In the genomic region with DNA sequence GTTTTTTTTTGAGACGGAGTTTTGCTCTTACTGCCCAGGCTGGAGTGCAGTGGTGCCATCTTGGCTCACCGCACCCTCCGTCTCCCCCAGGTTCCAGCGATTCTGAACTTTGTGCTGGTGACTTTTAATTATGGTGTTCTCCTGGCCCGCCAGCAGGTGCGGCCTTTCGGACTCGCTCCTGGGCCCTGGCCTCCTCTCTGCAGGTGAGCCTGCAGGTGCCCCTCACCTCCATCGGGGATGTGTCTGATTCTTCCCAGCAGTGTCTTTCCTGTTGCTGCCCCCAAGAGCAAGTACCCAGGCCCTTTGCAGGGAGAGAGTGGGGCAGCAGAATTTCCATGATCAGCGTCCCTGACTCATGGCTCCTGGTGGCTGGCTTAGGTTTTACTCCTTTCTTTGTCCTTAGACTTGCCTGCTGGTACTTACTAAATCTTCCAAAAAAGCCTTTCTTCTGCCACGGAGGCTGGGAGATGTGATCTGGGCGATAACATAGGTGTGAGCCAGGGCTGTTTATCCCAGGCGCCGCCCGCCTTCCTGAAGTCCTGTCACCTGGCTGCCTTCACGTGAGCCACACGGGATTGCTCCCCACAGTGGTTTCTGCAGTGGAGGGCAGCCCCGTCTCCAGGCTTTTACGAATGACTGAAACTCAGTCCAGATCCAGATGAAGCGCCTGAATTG, we compare ENCODE assay signal across 14 cellular contexts. TPM values are rescaled to one million over a fixed set of nuclear protein-coding genes. Genes with fewer than 3 reads are reported as not detected.
DNase-seq lines count a peak whose midpoint lies in the region; ATAC-seq and TF ChIP-seq lines count a peak whose summit lies in the region.
"Had no signal": no experiment of that assay in that cellular context is flagged by ENCODE, and none has a peak within 500 bp of the region (broad histone marks: within the 10 kb centered on the region; RNA-seq: fewer than 3 reads in every experiment).

No MANE protein-coding gene starts in this region.

- H3K36me3 Mint-ChIP-seq in activated naive CD4-positive, alpha-beta T cell treated with anti-CD3 and anti-CD28 coated beads, Interleukin-2, amount 50 U/mL, for 24 hours = peaks cover 3% of the 10 kb centered on the region
- H3K36me3 Mint-ChIP-seq in chondrocyte (ENCODE audit: low read depth) = peaks cover 12% of the 10 kb centered on the region
- peaks cover 73% of the 10 kb centered on the region for H3K36me3 Mint-ChIP-seq in activated T-helper 17 cell treated with anti-CD3 and anti-CD28 coated beads, Interleukin-2, amount 50 U/mL, for 72 hours (ENCODE audit: low read depth)
- H3K36me3 Mint-ChIP-seq: IgD-negative memory B cell had no signal

- intact Hi-C loops in spleen (cut with DNase I; ENCODE audit: low total_unique reads) = no loop called here

- H3K4me3 ChIP-seq in spleen = no peak overlapping the region
- H3K4me3 ChIP-seq: BLaER1 treated with 17β-estradiol and CSF1 and Interleukin-3, amounts not matched to agents 10 nM and 100 nM had no signal

- peaks cover 0 to 89% (median 45%) of the 10 kb centered on the region in 6 donors for H3K36me3 ChIP-seq in spleen

- H3K4me3 Mint-ChIP-seq in activated naive CD4-positive, alpha-beta T cell treated with anti-CD3 and anti-CD28 coated beads, Interleukin-2, amount 50 U/mL, for 24 hours = no peak overlapping the region
- no peak overlapping the region for H3K4me3 Mint-ChIP-seq in chondrocyte (ENCODE audit: unreplicated experiment)
- H3K4me3 Mint-ChIP-seq in activated T-helper 17 cell treated with anti-CD3 and anti-CD28 coated beads, Interleukin-2, amount 50 U/mL, for 72 hours = no peak overlapping the region
- H3K4me3 Mint-ChIP-seq: CD4-positive, CD25-positive, alpha-beta regulatory T cell had no signal

- H3K9me3 Mint-ChIP-seq in activated naive CD4-positive, alpha-beta T cell treated with anti-CD3 and anti-CD28 coated beads, Interleukin-2, amount 50 U/mL, for 24 hours = no peaks in the 10 kb centered on the region
- no peaks in the 10 kb centered on the region for H3K9me3 Mint-ChIP-seq in chondrocyte (ENCODE audit: low read depth)
- H3K9me3 Mint-ChIP-seq in activated T-helper 17 cell treated with anti-CD3 and anti-CD28 coated beads, Interleukin-2, amount 50 U/mL, for 72 hours = no peaks in the 10 kb centered on the region
- H3K9me3 Mint-ChIP-seq: CD4-positive, CD25-positive, alpha-beta regulatory T cell; IgD-negative memory B cell had no signal

- 91 to 93% (median 92%) methylated on average over 20 of the region's 20 CpGs for WGBS in spleen, 5 donors

- no peak for TF ChIP-seq CTCF in chondrocyte (IDR thresholded peaks at IDR 0.05)
- TF ChIP-seq CTCF in spleen (IDR thresholded peaks at IDR 0.05 in 8 of 11, conservative IDR thresholded peaks at IDR 0.05 in 3 of 11) = no peak

- H3K27me3 Mint-ChIP-seq in activated naive CD4-positive, alpha-beta T cell treated with anti-CD3 and anti-CD28 coated beads, Interleukin-2, amount 50 U/mL, for 24 hours = no peaks in the 10 kb centered on the region
- H3K27me3 Mint-ChIP-seq in chondrocyte (ENCODE audit: low read depth) = no peaks in the 10 kb centered on the region
- no peaks in the 10 kb centered on the region for H3K27me3 Mint-ChIP-seq in activated T-helper 17 cell treated with anti-CD3 and anti-CD28 coated beads, Interleukin-2, amount 50 U/mL, for 72 hours
- H3K27me3 Mint-ChIP-seq: CD4-positive, CD25-positive, alpha-beta regulatory T cell; IgD-negative memory B cell had no signal

- no peak for ATAC-seq in activated T-helper 17 cell treated with anti-CD3 and anti-CD28 coated beads, Interleukin-2, amount 50 U/mL, for 72 hours (replicated peaks)
- ATAC-seq in GM18868 (IDR thresholded peaks at IDR 0.05; ENCODE audit: unreplicated experiment) = no peak

- H3K4me1 ChIP-seq in spleen = peaks cover 0 to 31% (median 0%) of the 10 kb centered on the region in 6 donors

- no peak overlapping the region for H3K27ac ChIP-seq in spleen
- H3K27ac ChIP-seq: BLaER1 treated with 17β-estradiol and CSF1 and Interleukin-3, amounts not matched to agents 10 nM and 100 nM had no signal

- no peaks in the 10 kb centered on the region for H3K27me3 ChIP-seq in spleen (replicated peaks in 1 of 7)
- H3K27me3 ChIP-seq: BLaER1 treated with 17β-estradiol and CSF1 and Interleukin-3, amounts not matched to agents 10 nM and 100 nM had no signal

- TF ChIP-seq POLR2A in spleen (IDR thresholded peaks at IDR 0.05) = no peak

- DNase-seq in activated naive CD4-positive, alpha-beta T cell (lab: John Stamatoyannopoulos, UW) = no peak
- peak; percentile 72 for DNase-seq in chondrocyte (ENCODE audit: low spot score)
- DNase-seq in spleen = peak; percentile 43
- DNase-seq in NCI-H69 (lab: John Stamatoyannopoulos, UW) = no peak
- DNase-seq: 8988T; Calu3; CD4-positive, CD25-positive, alpha-beta regulatory T cell; DMS 273 treated with DMSO at 0.1 percent for 48 hours; HCEC 1CT had no signal

- H3K9me3 ChIP-seq in spleen = no peaks in the 10 kb centered on the region
- H3K9me3 ChIP-seq: BLaER1 treated with 17β-estradiol and CSF1 and Interleukin-3, amounts not matched to agents 10 nM and 100 nM had no signal

- peak overlapping the region; percentile 23 for H3K27ac Mint-ChIP-seq in activated naive CD4-positive, alpha-beta T cell treated with anti-CD3 and anti-CD28 coated beads, Interleukin-2, amount 50 U/mL, for 24 hours
- H3K27ac Mint-ChIP-seq in chondrocyte (ENCODE audit: unreplicated experiment) = no peak overlapping the region
- H3K27ac Mint-ChIP-seq in activated T-helper 17 cell treated with anti-CD3 and anti-CD28 coated beads, Interleukin-2, amount 50 U/mL, for 72 hours = no peak overlapping the region
- H3K27ac Mint-ChIP-seq: CD4-positive, CD25-positive, alpha-beta regulatory T cell; IgD-negative memory B cell had no signal

- peaks cover 5% of the 10 kb centered on the region for H3K4me1 Mint-ChIP-seq in activated naive CD4-positive, alpha-beta T cell treated with anti-CD3 and anti-CD28 coated beads, Interleukin-2, amount 50 U/mL, for 24 hours
- no peaks in the 10 kb centered on the region for H3K4me1 Mint-ChIP-seq in chondrocyte (ENCODE audit: low read depth)
- H3K4me1 Mint-ChIP-seq in activated T-helper 17 cell treated with anti-CD3 and anti-CD28 coated beads, Interleukin-2, amount 50 U/mL, for 72 hours = peaks cover 4% of the 10 kb centered on the region

RNA-seq across cellular contexts. Expression of gene WIPI2, which starts 10.7 kb away (rescaled TPM):
- total RNA-seq in chondrocyte = 61.0 to 68.0 TPM (median 61.6 TPM) in 3 replicates
- 10 to 100 TPM; 56.8 to 65.7 (median 64.0) TPM for total RNA-seq in spleen
- polyA plus RNA-seq in spleen = 10 to 100 TPM; 32.6 to 38.2 (median 33.2) TPM
- total RNA-seq in activated T-helper 17 cell treated with anti-CD3 and anti-CD28 coated beads, Interleukin-2, amount 50 U/mL, for 72 hours = 10 to 100 TPM; 37.9 to 49.7 TPM

Comparison
In these comparisons a context has a peak if more than half of its experiments do, and no peak if none do; other contexts are left out.
1. DNase-seq: peak in chondrocyte (single experiment) and spleen (single experiment); none in activated naive CD4-positive, alpha-beta T cell (0 of 4) and NCI-H69 (single experiment).